Comparison of ENCODE assay signal across 8 cellular contexts in the genomic region with DNA sequence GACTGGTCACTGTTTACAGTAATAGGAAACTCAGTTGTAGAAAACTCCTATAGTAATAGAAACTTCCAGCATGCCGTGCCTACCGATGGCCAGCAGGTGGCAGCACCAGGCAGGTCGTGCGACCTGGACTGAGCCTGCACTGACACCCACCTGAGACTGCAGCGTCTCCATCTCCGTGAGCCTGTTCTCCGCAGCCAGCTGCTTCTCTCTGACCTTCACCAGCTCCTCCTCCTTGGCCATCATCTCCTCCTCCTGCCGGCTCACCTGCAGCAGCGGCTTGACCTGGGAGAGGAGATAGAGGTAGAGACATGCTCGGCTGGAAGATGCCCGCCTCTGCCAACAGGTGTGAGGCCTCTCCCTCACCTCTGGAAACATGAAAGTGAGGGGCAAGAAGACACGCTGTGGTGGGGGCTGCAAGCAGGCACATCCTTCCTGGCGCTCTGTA. TPM values are rescaled to one million over a fixed set of nuclear protein-coding genes. Genes with fewer than 3 reads are reported as not detected.
DNase-seq lines count a peak whose midpoint lies in the region; TF ChIP-seq lines count a peak whose summit lies in the region.

No MANE protein-coding gene starts in this region.

- no peaks in the 10 kb centered on the region for H3K27me3 ChIP-seq in HL-60 (ENCODE audit: insufficient read depth, poor library complexity, severe bottlenecking)

- no peak overlapping the region for H3K27ac ChIP-seq in HL-60 (replicated peaks)
- H3K27ac ChIP-seq in OCI-LY7 (ENCODE audit: low read depth, low read length, poor library complexity, severe bottlenecking), result no peak overlapping the region

- peaks cover 98% of the 10 kb centered on the region for H3K36me3 ChIP-seq in OCI-LY7 (ENCODE audit: insufficient read depth, low read length)

- no peaks in the 10 kb centered on the region for H3K9me2 ChIP-seq in OCI-LY7 (ENCODE audit: insufficient read depth, low read length)

- H2AFZ ChIP-seq in OCI-LY7 (ENCODE audit: low read length), result no peak overlapping the region

- TF ChIP-seq CTCF in HL-60 (IDR thresholded peaks at IDR 0.05; ENCODE audit: insufficient read depth, low read length) (peak; percentile 96), OCI-LY7 (conservative IDR thresholded peaks at IDR 0.05; ENCODE audit: low read length) (peak; percentile 98), epithelial cell of proximal tubule (conservative IDR thresholded peaks at IDR 0.05; ENCODE audit: low read depth, low read length) (peak; percentile 92)

- H3K4me3 ChIP-seq in HL-60 (replicated peaks; ENCODE audit: insufficient read depth, low read length) (no peak overlapping the region), OCI-LY7 (ENCODE audit: low read depth, low read length, poor library complexity, severe bottlenecking) (no peak overlapping the region), epithelial cell of proximal tubule (ENCODE audit: low read depth, low read length) (no peak overlapping the region)

- H3K9me3 ChIP-seq in OCI-LY7 (ENCODE audit: low read length), result no peaks in the 10 kb centered on the region

- H4K20me1 ChIP-seq in OCI-LY7 (ENCODE audit: insufficient read depth, low read length), result 0 out of 2 replicates have a peak, but pooled peaks cover 5% of the 10 kb centered on the region

- H3K4me2 ChIP-seq in OCI-LY7 (ENCODE audit: low read length), result no peak overlapping the region

- CTCF ChIA-PET in OCI-LY7 (lab: Charles Lee; ENCODE audit: unreplicated experiment), result interaction anchor here (0.8 to 1.0 kb wide), 4 partner anchors 30 to 157 kb away, joined by 3 to 5 read pairs (median 4); no protein-coding TSS in a partner anchor

- POLR2A ChIA-PET in OCI-LY7 (lab: Charles Lee), result no interaction called here

- intact Hi-C loops in OCI-LY7 (cut with micrococcal nuclease; ENCODE audit: unreplicated experiment), result loop anchor here (1.0 to 5.0 kb wide), 2 partner anchors 86 to 169 kb away; partner anchors contain the start of gene MYH9

- peak; percentile 63 for DNase-seq in COLO829 (ENCODE audit: low spot score)
- DNase-seq in HL-60 (ENCODE audit: low read depth in 1 of 2, low spot score in 1 of 2), result peak in 1 of 2 experiments; percentile 68
- peak; percentile 82 for DNase-seq in OCI-LY7 (ENCODE audit: low spot score)
- peak; percentile 83 for DNase-seq in activated T-cell treated with anti-CD3 and anti-CD28 coated beads for 4 hours
- no peak for DNase-seq in epithelial cell of proximal tubule (ENCODE audit: low read depth)
- DNase-seq in myocyte (ENCODE audit: low read depth), result peak; percentile 53
- DNase-seq in stimulated activated CD8-positive, alpha-beta memory T cell treated with anti-CD3 and anti-CD28 coated beads, Interleukin-7, amount 100 ng/mL, for 48 hours (ENCODE audit: extremely low read depth in 1 of 2, low read depth in 1 of 2), result peak; percentile 58 to 63
- no peak for DNase-seq in A172 (ENCODE audit: low spot score)

- no peaks in the 10 kb centered on the region for H3K4me1 ChIP-seq in OCI-LY7 (ENCODE audit: insufficient read depth, low read length, poor library complexity, severe bottlenecking)

- BruUV-seq in OCI-LY7 (replicated peaks; lab: Mats Ljungman, UMichigan), result no TSS peak

- no peaks in the 10 kb centered on the region for H3K79me2 ChIP-seq in OCI-LY7 (ENCODE audit: insufficient read depth, low read depth, low read length)

RNA-seq across cellular contexts. Expression of gene APOL1, which starts 48.5 kb away (rescaled TPM):
- total RNA-seq in OCI-LY7 (2014; rRNA removed; shearing (Covaris generic)), result 0.47 and 0.64 TPM in 2 replicates
- total RNA-seq in OCI-LY7 (2022) (0.42 and 0.65 TPM in 2 replicates), epithelial cell of proximal tubule (5.7 and 7.2 TPM in 2 replicates), myocyte (0.86 and 1.0 TPM in 2 replicates)
- polyA plus RNA-seq in myocyte (2012), result 17.1 TPM
- total RNA-seq in A172 (2014; rRNA removed; shearing (Covaris generic)), result 10.7 and 12.1 TPM in 2 replicates

Comparison
In these comparisons a context has a peak if more than half of its experiments do, and no peak if none do; other contexts are left out.
1. DNase-seq: peak in COLO829 (single experiment), OCI-LY7 (single experiment), activated T-cell treated with anti-CD3 and anti-CD28 coated beads for 4 hours (single experiment), myocyte (single experiment) and stimulated activated CD8-positive, alpha-beta memory T cell treated with anti-CD3 and anti-CD28 coated beads, Interleukin-7, amount 100 ng/mL, for 48 hours (2 of 2); none in epithelial cell of proximal tubule (single experiment) and A172 (single experiment).
2. Peak in every context shown above with its lines, with median percentiles within 50 percentile points of each other: CTCF ChIP-seq.